10 cellular contexts compared by ENCODE assay signal in the genomic region with DNA sequence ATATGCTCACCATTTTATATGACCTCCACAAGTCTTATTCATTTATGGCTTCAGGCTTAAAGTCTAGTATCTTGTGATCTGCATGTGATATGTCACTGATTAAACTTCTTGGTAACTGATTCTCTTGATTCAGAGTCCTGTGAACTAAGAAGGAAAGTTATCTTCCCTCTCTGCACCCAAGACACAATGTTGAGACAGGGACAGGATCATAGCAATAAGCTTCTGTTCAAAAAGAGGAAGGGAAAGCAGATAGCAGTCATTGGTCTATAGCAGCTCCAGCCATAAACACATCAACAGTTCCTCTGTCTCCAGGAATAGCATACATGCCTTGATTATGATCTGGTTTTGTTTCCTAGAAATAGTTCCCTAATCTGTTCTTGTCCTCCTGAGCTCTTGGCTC.
DNase-seq lines count a peak whose midpoint lies in the region; ATAC-seq and TF ChIP-seq lines count a peak whose summit lies in the region.
"Had no signal": no experiment of that assay in that cellular context is flagged by ENCODE, and none has a peak within 500 bp of the region (broad histone marks: within the 10 kb centered on the region; RNA-seq: fewer than 3 reads in every experiment).

No MANE protein-coding gene starts in this region.

- peak; percentile 79 for ATAC-seq in GM19043 (IDR thresholded peaks at IDR 0.05; ENCODE audit: low read depth, unreplicated experiment)
- ATAC-seq in HG02840 (IDR thresholded peaks at IDR 0.05; ENCODE audit: low FRiP score, unreplicated experiment), result peak; percentile 70

- DNase-seq in NOMO-1 treated with DMSO at 0.1 percent for 48 hours (lab: John Stamatoyannopoulos, UW; ENCODE audit: unreplicated experiment) (peak; percentile 97), T-helper 2 cell (no peak), GM19240 (ENCODE audit: insufficient read length, low spot score) (no peak), NCI-H1417 (lab: John Stamatoyannopoulos, UW) (no peak)
- no peak for DNase-seq in central memory CD4-positive, alpha-beta T cell
- DNase-seq: IMR-90, sigmoid colon had no signal

- peak overlapping the region in 2 of 3 experiments; percentile 38 to 76 for H3K27ac Mint-ChIP-seq in nephron

- no peak for TF ChIP-seq CTCF in nephron (IDR thresholded peaks at IDR 0.05; ENCODE audit: unreplicated experiment in 3 of 3)

- peaks cover 7% of the 10 kb centered on the region for H3K27me3 Mint-ChIP-seq in nephron (ENCODE audit: low read depth)

- H3K4me3 Mint-ChIP-seq in nephron, result no peak overlapping the region

- no peaks in the 10 kb centered on the region for H3K36me3 Mint-ChIP-seq in nephron (ENCODE audit: low read depth)

- H3K4me1 Mint-ChIP-seq in nephron, result peaks cover 8% of the 10 kb centered on the region

- H3K9me3 Mint-ChIP-seq in nephron, result no peaks in the 10 kb centered on the region
